Comparison of ENCODE assay signal across 11 cellular contexts in the genomic region with DNA sequence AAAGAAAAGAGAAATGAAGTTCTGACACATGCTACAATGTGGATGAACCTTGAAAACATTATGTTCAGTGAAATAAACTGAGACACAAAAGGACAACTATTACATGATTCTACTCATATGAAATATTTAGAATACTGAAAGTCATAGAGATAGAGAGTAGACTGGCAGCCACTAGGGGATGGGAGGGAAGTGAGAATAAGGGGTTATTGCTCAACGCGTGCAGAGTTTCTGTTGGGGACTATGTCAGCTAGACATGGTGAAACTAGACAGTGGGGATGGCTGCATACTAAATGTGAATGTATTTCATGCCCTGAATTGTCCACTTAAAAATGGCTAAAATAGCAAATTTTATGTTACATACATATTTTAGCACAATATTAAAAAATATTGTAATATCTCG.
A peak's percentile ranks its signal among the peaks of the same experiment; 100 is the strongest.
DNase-seq lines count a peak whose midpoint lies in the region; ATAC-seq and TF ChIP-seq lines count a peak whose summit lies in the region.
"Had no signal": no experiment of that assay in that cellular context is flagged by ENCODE, and none has a peak within 500 bp of the region (broad histone marks: within the 10 kb centered on the region; RNA-seq: fewer than 3 reads in every experiment).

No MANE protein-coding gene starts in this region.

- DNase-seq in GM06990 (ENCODE audit: extremely low read depth, insufficient read length) (no peak), NOMO-1 treated with DMSO at 0.1 percent for 48 hours (lab: John Stamatoyannopoulos, UW; ENCODE audit: unreplicated experiment) (peak; percentile 94), left ventricle myocardium inferior (no peak), inferior parietal cortex (ENCODE audit: extremely low spot score) (no peak), T-helper 9 cell (no peak)
- no peak for DNase-seq in activated naive CD4-positive, alpha-beta T cell treated with anti-CD3 and anti-CD28 coated beads, Interleukin-2, amount 50 U/mL, for 16 hours
- DNase-seq: effector CD8-positive, alpha-beta T cell; NK-92 treated with Interleukin-12 subunit alpha and Interleukin-12 subunit beta, amount 100 ng/mL, for 24 hours had no signal

- intact Hi-C loops in left ventricle myocardium inferior (cut with micrococcal nuclease) = no loop called here

- H3K36me3 ChIP-seq in GM06990 (ENCODE audit: control insufficient read depth, insufficient read depth, low read length) (no peaks in the 10 kb centered on the region), left ventricle myocardium inferior (no peaks in the 10 kb centered on the region)
- H3K36me3 ChIP-seq: neutrophil had no signal

- H3K4me3 ChIP-seq in GM06990 (replicated peaks; ENCODE audit: low read depth, low read length) (no peak overlapping the region), left ventricle myocardium inferior (no peak overlapping the region)

- ATAC-seq in GM19372 (IDR thresholded peaks at IDR 0.05; ENCODE audit: low read depth, unreplicated experiment) (peak; percentile 86), HG02981 (IDR thresholded peaks at IDR 0.05; ENCODE audit: unreplicated experiment) (peak; percentile 97)

- peaks cover 10% of the 10 kb centered on the region for H3K9me3 ChIP-seq in left ventricle myocardium inferior (replicated peaks)
- H3K9me3 ChIP-seq: neutrophil had no signal

- no peaks in the 10 kb centered on the region; the same call in 1 of the 2 replicates for H3K27me3 ChIP-seq in GM06990 (replicated peaks; ENCODE audit: control insufficient read depth, insufficient read depth, low read length)
- H3K27me3 ChIP-seq in left ventricle myocardium inferior (ENCODE audit: low read depth) = no peaks in the 10 kb centered on the region
- H3K27me3 ChIP-seq: neutrophil had no signal

- no peak overlapping the region for H3K27ac ChIP-seq in left ventricle myocardium inferior (replicated peaks)
- H3K27ac ChIP-seq: neutrophil had no signal

- TF ChIP-seq CTCF in GM06990 (IDR thresholded peaks at IDR 0.05; ENCODE audit: insufficient read depth, low read length, poor library complexity, severe bottlenecking) (peak; percentile 40), left ventricle myocardium inferior (IDR thresholded peaks at IDR 0.05; ENCODE audit: borderline replicate concordance) (no peak)

- no peaks in the 10 kb centered on the region for H3K4me1 ChIP-seq in left ventricle myocardium inferior
